Comparison of ENCODE assay signal across 8 cellular contexts in the genomic region with DNA sequence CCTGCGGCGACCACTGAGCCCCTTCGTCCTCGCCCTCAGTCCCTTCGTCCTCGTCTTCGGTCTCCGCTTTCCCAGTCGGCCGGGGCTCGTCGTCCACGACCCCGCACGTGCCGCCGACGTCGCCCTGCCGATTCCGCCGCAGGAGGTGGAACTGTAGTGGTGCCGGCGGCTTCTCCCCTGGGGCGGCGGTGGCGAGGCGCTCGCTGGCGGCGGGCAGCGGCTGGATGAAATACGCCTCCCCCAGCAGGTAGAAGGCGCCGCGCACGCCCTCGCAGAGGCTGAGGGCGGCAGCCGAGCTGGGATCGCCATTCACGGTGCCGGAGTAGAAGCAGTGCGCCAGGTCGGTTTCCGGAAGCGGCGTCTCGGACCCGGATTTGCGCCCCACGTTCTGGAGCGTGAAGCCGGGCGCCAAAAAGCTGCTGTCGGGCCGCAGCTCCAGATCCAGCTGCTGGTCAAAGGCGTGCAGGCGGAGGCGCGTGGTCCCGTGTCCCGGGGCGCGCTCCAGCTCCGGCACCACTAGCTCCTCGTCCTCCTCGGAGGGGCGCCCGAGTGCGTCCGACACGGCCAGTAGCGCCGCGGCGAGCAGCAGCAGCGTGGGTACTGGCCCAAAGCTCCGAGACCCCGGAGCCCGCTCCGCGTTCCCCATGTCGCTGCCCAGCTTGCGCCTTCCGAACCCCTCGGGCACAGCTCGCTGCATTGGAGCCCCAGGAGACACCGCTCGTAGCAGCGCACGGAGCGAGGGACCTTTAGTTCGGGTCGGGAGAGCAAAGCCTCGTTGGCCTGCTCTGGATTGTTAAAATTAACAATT. TPM values are rescaled to one million over a fixed set of nuclear protein-coding genes. Genes with fewer than 3 reads are reported as not detected.
DNase-seq lines count a peak whose midpoint lies in the region; ATAC-seq and TF ChIP-seq lines count a peak whose summit lies in the region.

No MANE protein-coding gene starts in this region.

- H3K27ac ChIP-seq in epithelial cell of prostate (peak overlapping the region; percentile 66), tibial artery (peak overlapping the region; percentile 89 to 95)

- TF ChIP-seq CTCF in mesothelial cell of epicardium (IDR thresholded peaks at IDR 0.05; ENCODE audit: unreplicated experiment) (no peak), tibial artery (IDR thresholded peaks at IDR 0.05) (no peak)

- peaks cover 71% of the 10 kb centered on the region for H3K27me3 Mint-ChIP-seq in activated CD4-positive, alpha-beta T cell treated with anti-CD3 and anti-CD28 coated beads for 36 hours
- no peaks in the 10 kb centered on the region for H3K27me3 Mint-ChIP-seq in mesothelial cell of epicardium (ENCODE audit: low read depth)

- no peaks in the 10 kb centered on the region for H3K27me3 ChIP-seq in tibial artery

- POLR2A ChIA-PET in activated CD4-positive, alpha-beta T cell treated with anti-CD3 and anti-CD28 coated beads for 36 hours (lab: Charles Lee): no interaction called here

- H3K9me3 ChIP-seq in tibial artery: no peaks in the 10 kb centered on the region

- H3K4me1 ChIP-seq in tibial artery: peaks cover 0 to 38% (median 13%) of the 10 kb centered on the region in 4 donors

- no peaks in the 10 kb centered on the region for H3K36me3 Mint-ChIP-seq in activated CD4-positive, alpha-beta T cell treated with anti-CD3 and anti-CD28 coated beads for 36 hours (ENCODE audit: low read depth)
- H3K36me3 Mint-ChIP-seq in mesothelial cell of epicardium: peaks cover 24% of the 10 kb centered on the region

- H3K4me3 Mint-ChIP-seq in activated CD4-positive, alpha-beta T cell treated with anti-CD3 and anti-CD28 coated beads for 36 hours: peak overlapping the region; percentile 58
- H3K4me3 Mint-ChIP-seq in mesothelial cell of epicardium: peak overlapping the region; percentile 95

- H3K9me3 Mint-ChIP-seq in activated CD4-positive, alpha-beta T cell treated with anti-CD3 and anti-CD28 coated beads for 36 hours (ENCODE audit: low read depth): no peaks in the 10 kb centered on the region
- H3K9me3 Mint-ChIP-seq in mesothelial cell of epicardium: no peaks in the 10 kb centered on the region

- ATAC-seq in activated CD4-positive, alpha-beta T cell treated with anti-CD3 and anti-CD28 coated beads for 36 hours: peak; percentile 21
- ATAC-seq in SK-N-SH treated with all-trans-retinoic acid at 6 μM for 48 hours (peak; percentile 46), GM21786 (IDR thresholded peaks at IDR 0.05; ENCODE audit: unreplicated experiment) (no peak), HG02884 (IDR thresholded peaks at IDR 0.05; ENCODE audit: unreplicated experiment) (no peak)

- CTCF ChIA-PET in activated CD4-positive, alpha-beta T cell treated with anti-CD3 and anti-CD28 coated beads for 36 hours (lab: Charles Lee): interaction anchor here (0.7 to 1.9 kb wide), 3 partner anchors 856 to 1182 kb away, joined by 3 to 8 read pairs (median 3); no protein-coding TSS in a partner anchor

- peaks cover 30 to 32% (median 32%) of the 10 kb centered on the region in 3 donors for H3K36me3 ChIP-seq in tibial artery

- H3K4me3 ChIP-seq in tibial artery: peak overlapping the region; percentile 79 to 82

- intact Hi-C loops in activated CD4-positive, alpha-beta T cell treated with anti-CD3 and anti-CD28 coated beads for 36 hours (cut with DNase I, micrococcal nuclease): loop anchor here (5.0 to 10.0 kb wide), 5 partner anchors 123 to 1670 kb away; partner anchors contain the start of gene ADAMTS5 (in 1 of the 2)
- intact Hi-C loops in tibial artery (cut with DNase I; ENCODE audit: low total_unique reads): loop anchor here (5.0 kb wide), 2 partner anchors 72 to 1903 kb away; no protein-coding TSS in a partner anchor

- H3K4me1 Mint-ChIP-seq in activated CD4-positive, alpha-beta T cell treated with anti-CD3 and anti-CD28 coated beads for 36 hours: peaks cover 28% of the 10 kb centered on the region
- peaks cover 47% of the 10 kb centered on the region for H3K4me1 Mint-ChIP-seq in mesothelial cell of epicardium

- DNase-seq in activated CD4-positive, alpha-beta T cell treated with anti-CD3 and anti-CD28 coated beads for 36 hours: peak; percentile 39
- DNase-seq in activated CD4-positive, alpha-beta T cell treated with anti-CD3 and anti-CD28 coated beads for 48 hours: no peak
- DNase-seq in epithelial cell of prostate (ENCODE audit: low read depth, low spot score) (no peak), mesothelial cell of epicardium (ENCODE audit: low spot score in 2 of 2, unreplicated experiment in 2 of 2) (peak; percentile 47 to 58), tibial artery (peak; percentile 54 to 78)

- H3K27ac Mint-ChIP-seq in activated CD4-positive, alpha-beta T cell treated with anti-CD3 and anti-CD28 coated beads for 36 hours: no peak overlapping the region
- peak overlapping the region; percentile 98 for H3K27ac Mint-ChIP-seq in mesothelial cell of epicardium

TF ChIP-seq in SK-N-SH treated with all-trans-retinoic acid at 6 μM for 48 hours, 23 proteins besides CTCF, POLR2A, EP300 and RAD21:
- TF ChIP-seq ARNTL (CRISPR knock-in tag; IDR thresholded peaks at IDR 0.05; ENCODE audit: borderline replicate concordance, low read depth) (no peak), TOX (CRISPR knock-in tag; IDR thresholded peaks at IDR 0.05; ENCODE audit: borderline replicate concordance) (no peak), ESRRG (CRISPR knock-in tag; IDR thresholded peaks at IDR 0.05) (no peak), ZFP30 (CRISPR knock-in tag; IDR thresholded peaks at IDR 0.05) (no peak), ZFP3 (CRISPR knock-in tag; IDR thresholded peaks at IDR 0.05) (no peak), ISL1 (CRISPR knock-in tag; IDR thresholded peaks at IDR 0.05) (no peak), ZNF565 (CRISPR knock-in tag; conservative IDR thresholded peaks at IDR 0.05; ENCODE audit: low read depth) (no peak), CSDC2 (CRISPR knock-in tag; IDR thresholded peaks at IDR 0.05) (no peak), ZNF70 (CRISPR knock-in tag; IDR thresholded peaks at IDR 0.05) (no peak), ZNF8 (CRISPR knock-in tag; IDR thresholded peaks at IDR 0.05) (no peak), GLIS3 (CRISPR knock-in tag; IDR thresholded peaks at IDR 0.05) (no peak), RARB (CRISPR knock-in tag; IDR thresholded peaks at IDR 0.05) (no peak), ZC3H10 (CRISPR knock-in tag; IDR thresholded peaks at IDR 0.05) (no peak)
- TF ChIP-seq, protein P1, sequence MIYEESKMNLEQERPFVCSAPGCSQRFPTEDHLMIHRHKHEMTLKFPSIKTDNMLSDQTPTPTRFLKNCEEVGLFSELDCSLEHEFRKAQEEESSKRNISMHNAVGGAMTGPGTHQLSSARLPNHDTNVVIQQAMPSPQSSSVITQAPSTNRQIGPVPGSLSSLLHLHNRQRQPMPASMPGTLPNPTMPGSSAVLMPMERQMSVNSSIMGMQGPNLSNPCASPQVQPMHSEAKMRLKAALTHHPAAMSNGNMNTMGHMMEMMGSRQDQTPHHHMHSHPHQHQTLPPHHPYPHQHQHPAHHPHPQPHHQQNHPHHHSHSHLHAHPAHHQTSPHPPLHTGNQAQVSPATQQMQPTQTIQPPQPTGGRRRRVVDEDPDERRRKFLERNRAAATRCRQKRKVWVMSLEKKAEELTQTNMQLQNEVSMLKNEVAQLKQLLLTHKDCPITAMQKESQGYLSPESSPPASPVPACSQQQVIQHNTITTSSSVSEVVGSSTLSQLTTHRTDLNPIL (CRISPR knock-in tag; IDR thresholded peaks at IDR 0.05; ENCODE audit: low read depth): no peak
- TF ChIP-seq, protein P2, sequence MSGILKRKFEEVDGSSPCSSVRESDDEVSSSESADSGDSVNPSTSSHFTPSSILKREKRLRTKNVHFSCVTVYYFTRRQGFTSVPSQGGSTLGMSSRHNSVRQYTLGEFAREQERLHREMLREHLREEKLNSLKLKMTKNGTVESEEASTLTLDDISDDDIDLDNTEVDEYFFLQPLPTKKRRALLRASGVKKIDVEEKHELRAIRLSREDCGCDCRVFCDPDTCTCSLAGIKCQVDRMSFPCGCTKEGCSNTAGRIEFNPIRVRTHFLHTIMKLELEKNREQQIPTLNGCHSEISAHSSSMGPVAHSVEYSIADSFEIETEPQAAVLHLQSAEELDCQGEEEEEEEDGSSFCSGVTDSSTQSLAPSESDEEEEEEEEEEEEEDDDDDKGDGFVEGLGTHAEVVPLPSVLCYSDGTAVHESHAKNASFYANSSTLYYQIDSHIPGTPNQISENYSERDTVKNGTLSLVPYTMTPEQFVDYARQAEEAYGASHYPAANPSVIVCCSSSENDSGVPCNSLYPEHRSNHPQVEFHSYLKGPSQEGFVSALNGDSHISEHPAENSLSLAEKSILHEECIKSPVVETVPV (CRISPR knock-in tag; IDR thresholded peaks at IDR 0.05): no peak
- TF ChIP-seq, protein P3, sequence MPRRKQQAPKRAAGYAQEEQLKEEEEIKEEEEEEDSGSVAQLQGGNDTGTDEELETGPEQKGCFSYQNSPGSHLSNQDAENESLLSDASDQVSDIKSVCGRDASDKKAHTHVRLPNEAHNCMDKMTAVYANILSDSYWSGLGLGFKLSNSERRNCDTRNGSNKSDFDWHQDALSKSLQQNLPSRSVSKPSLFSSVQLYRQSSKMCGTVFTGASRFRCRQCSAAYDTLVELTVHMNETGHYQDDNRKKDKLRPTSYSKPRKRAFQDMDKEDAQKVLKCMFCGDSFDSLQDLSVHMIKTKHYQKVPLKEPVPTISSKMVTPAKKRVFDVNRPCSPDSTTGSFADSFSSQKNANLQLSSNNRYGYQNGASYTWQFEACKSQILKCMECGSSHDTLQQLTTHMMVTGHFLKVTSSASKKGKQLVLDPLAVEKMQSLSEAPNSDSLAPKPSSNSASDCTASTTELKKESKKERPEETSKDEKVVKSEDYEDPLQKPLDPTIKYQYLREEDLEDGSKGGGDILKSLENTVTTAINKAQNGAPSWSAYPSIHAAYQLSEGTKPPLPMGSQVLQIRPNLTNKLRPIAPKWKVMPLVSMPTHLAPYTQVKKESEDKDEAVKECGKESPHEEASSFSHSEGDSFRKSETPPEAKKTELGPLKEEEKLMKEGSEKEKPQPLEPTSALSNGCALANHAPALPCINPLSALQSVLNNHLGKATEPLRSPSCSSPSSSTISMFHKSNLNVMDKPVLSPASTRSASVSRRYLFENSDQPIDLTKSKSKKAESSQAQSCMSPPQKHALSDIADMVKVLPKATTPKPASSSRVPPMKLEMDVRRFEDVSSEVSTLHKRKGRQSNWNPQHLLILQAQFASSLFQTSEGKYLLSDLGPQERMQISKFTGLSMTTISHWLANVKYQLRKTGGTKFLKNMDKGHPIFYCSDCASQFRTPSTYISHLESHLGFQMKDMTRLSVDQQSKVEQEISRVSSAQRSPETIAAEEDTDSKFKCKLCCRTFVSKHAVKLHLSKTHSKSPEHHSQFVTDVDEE (CRISPR knock-in tag; IDR thresholded peaks at IDR 0.05): no peak

RNA-seq across cellular contexts. Expression of gene ADAMTS1, which starts 0.7 kb away (rescaled TPM):
- total RNA-seq in activated CD4-positive, alpha-beta T cell treated with anti-CD3 and anti-CD28 coated beads for 36 hours: not detected
- total RNA-seq in mesothelial cell of epicardium: 67.8 to 77.6 TPM (median 72.7 TPM) in 3 replicates

Comparison
In these comparisons a context has a peak if more than half of its experiments do, and no peak if none do; other contexts are left out.
1. DNase-seq: peak in activated CD4-positive, alpha-beta T cell treated with anti-CD3 and anti-CD28 coated beads for 36 hours (single experiment), mesothelial cell of epicardium (2 of 2) and tibial artery (2 of 2); none in activated CD4-positive, alpha-beta T cell treated with anti-CD3 and anti-CD28 coated beads for 48 hours (single experiment) and epithelial cell of prostate (single experiment).
2. ATAC-seq: peak in activated CD4-positive, alpha-beta T cell treated with anti-CD3 and anti-CD28 coated beads for 36 hours (single experiment) and SK-N-SH treated with all-trans-retinoic acid at 6 μM for 48 hours (single experiment); none in GM21786 (single experiment) and HG02884 (single experiment).
3. RNA of gene ADAMTS1, which starts 0.7 kb away (total RNA-seq): 67.8 to 77.6 TPM in mesothelial cell of epicardium; not detected in activated CD4-positive, alpha-beta T cell treated with anti-CD3 and anti-CD28 coated beads for 36 hours; every median in the first group is over 10 times any median in the second.